Comparison of ENCODE assay signal across 1 cellular context in the genomic region with DNA sequence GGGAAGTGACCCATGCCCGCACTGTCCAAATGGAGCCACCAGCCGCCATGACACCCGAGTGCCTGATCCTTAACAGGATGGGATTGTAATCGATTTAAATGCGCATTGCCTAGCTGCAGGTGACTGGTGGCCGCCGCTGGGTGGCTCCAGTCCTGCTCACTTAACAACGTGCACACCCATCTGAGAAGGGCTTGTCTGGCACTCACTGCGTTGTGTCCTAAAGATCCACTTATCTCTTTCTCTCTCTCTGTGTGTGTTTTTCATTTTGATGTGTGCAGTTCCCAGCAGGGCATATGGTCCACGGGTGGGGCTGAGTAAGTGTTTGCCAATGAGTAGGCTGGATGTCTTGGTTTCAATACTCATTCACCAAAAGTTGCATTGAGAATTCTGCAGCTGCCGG.
TF ChIP-seq lines count a peak whose summit lies in the region.

No MANE protein-coding gene starts in this region.

TF ChIP-seq in K562, 482 proteins besides CTCF, POLR2A, EP300 and RAD21 (continued from another document):
- no peak for TF ChIP-seq ZBTB5 (IDR thresholded peaks at IDR 0.05)
TF ChIP-seq in K562: peak in this region for 1.
